12 cellular contexts compared by ENCODE assay signal in genomic region chr12:32155041-32155440, GRCh38.
"Had no signal": no experiment of that assay in that cellular context is flagged by ENCODE, and none has a peak within 500 bp of the region (broad histone marks: within the 10 kb centered on the region; RNA-seq: fewer than 3 reads in every experiment).

No MANE protein-coding gene starts in this region.

- DNase-seq: activated CD4-positive, CD25-positive, alpha-beta regulatory T cell treated with anti-CD3 and anti-CD28 coated beads, Interleukin-2, amount 50 U/mL, for 72 hours; activated effector memory CD4-positive, alpha-beta T cell treated with anti-CD3 and anti-CD28 coated beads, Interleukin-2, amount 50 U/mL, for 16 hours; activated T-cell treated with anti-CD3 and anti-CD28 coated beads, Interleukin-2, amount 50 U/mL, for 72 hours; effector CD4-positive, alpha-beta T cell; heart right ventricle; left ventricle myocardium inferior; stimulated activated CD4-positive, alpha-beta T cell treated with anti-CD3 and anti-CD28 coated beads, Interleukin-2, amount 100 ng/mL, for 24 hours; stimulated activated naive CD4-positive, alpha-beta T cell treated with Interleukin-2 at 50 U/mL for 16 hours; thyroid gland had no signal

- H3K4me3 ChIP-seq: ascending aorta, breast epithelium, gastroesophageal sphincter, heart right ventricle, left ventricle myocardium inferior, thyroid gland had no signal

- H3K4me1 ChIP-seq: ascending aorta, breast epithelium had no signal

- H3K36me3 ChIP-seq: ascending aorta, breast epithelium, gastroesophageal sphincter, heart right ventricle, left ventricle myocardium inferior, thyroid gland had no signal

- H3K9me3 ChIP-seq: ascending aorta, breast epithelium, gastroesophageal sphincter, heart right ventricle, left ventricle myocardium inferior, thyroid gland had no signal

- H3K27ac ChIP-seq: ascending aorta, breast epithelium, gastroesophageal sphincter, heart right ventricle, left ventricle myocardium inferior, thyroid gland had no signal

- ATAC-seq: activated T-cell treated with anti-CD3 and anti-CD28 coated beads, Interleukin-2, amount 50 U/mL, for 72 hours; gastroesophageal sphincter; heart right ventricle had no signal

- H3K27me3 ChIP-seq: ascending aorta, breast epithelium, gastroesophageal sphincter, heart right ventricle, thyroid gland had no signal
